Comparison of ENCODE assay signal across 22 cellular contexts in the genomic region with DNA sequence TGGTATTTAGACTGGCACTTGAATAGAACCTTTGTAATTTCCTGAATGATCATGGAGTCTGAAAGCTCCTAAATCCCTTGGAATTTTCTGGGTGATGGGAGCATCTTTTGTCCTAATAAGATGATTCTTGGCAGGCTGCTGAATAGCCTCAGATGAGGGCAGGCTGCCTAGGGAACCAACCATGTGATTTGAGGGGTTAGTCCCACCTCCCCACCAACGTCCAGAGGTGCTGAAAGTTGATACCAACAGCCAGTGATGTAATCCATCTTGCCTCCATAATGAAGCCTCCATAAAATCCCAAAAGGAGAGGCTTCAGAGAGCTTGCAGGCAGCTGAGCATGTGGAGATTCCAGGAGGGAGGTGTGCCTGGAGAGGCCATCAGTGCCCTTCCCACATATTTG. TPM values are rescaled to one million over a fixed set of nuclear protein-coding genes. Genes with fewer than 3 reads are reported as not detected.
DNase-seq lines count a peak whose midpoint lies in the region; ATAC-seq and TF ChIP-seq lines count a peak whose summit lies in the region.
"Had no signal": no experiment of that assay in that cellular context is flagged by ENCODE, and none has a peak within 500 bp of the region (broad histone marks: within the 10 kb centered on the region; RNA-seq: fewer than 3 reads in every experiment).

No MANE protein-coding gene starts in this region.

- peak; percentile 3 for DNase-seq in H4 (ENCODE audit: low spot score)
- DNase-seq in ecto neural progenitor cell (ENCODE audit: low spot score), result peak; percentile 74
- peak; percentile 19 for DNase-seq in left kidney (ENCODE audit: low read depth, low spot score)
- no peak for DNase-seq in NCI-H2107 treated with DMSO at 0.1 percent for 48 hours (lab: John Stamatoyannopoulos, UW; ENCODE audit: unreplicated experiment)
- DNase-seq in A673 (ENCODE audit: low spot score), result no peak
- DNase-seq: activated CD4-positive, alpha-beta T cell treated with anti-CD3 and anti-CD28 coated beads for 4 hours; activated gamma-delta T cell; caudate nucleus; esophagus squamous epithelium; GM23248; hippocampal formation; IMR-90; kidney; NCI-H1048; NCI-H187; NCI-H345; NCI-H748 treated with DMSO at 0.1 percent for 48 hours; OCI-M1; stimulated activated naive CD4-positive, alpha-beta T cell treated with Interleukin-2 at 50 U/mL for 16 hours had no signal

- ATAC-seq in HG02623 (IDR thresholded peaks at IDR 0.05; ENCODE audit: unreplicated experiment), result no peak

- intact Hi-C loops in A673 (cut with micrococcal nuclease; ENCODE audit: unreplicated experiment), result no loop called here

- H3K27ac ChIP-seq in HEK293 (ENCODE audit: extremely low read depth, low read depth, low read length) (no peak overlapping the region), A673 (ENCODE audit: low read depth, low read length, poor library complexity, severe bottlenecking) (no peak overlapping the region)
- H3K27ac ChIP-seq: esophagus squamous epithelium, GM23248 had no signal

- peaks cover 7 to 9% of the 10 kb centered on the region in 2 experiments; a peak in 2 of 3 replicates for H3K36me3 ChIP-seq in HEK293 (ENCODE audit: control insufficient read depth in 2 of 2, insufficient read depth in 1 of 2, low read length in 2 of 2)
- H3K36me3 ChIP-seq in A673 (ENCODE audit: insufficient read depth, low read length, poor library complexity, severe bottlenecking), result peaks cover 6% of the 10 kb centered on the region

- no peak for TF ChIP-seq CTCF in HEK293 (tag by site-specific recombination; IDR thresholded peaks at IDR 0.05)
- no peak for TF ChIP-seq CTCF in A673 (conservative IDR thresholded peaks at IDR 0.05; ENCODE audit: low read depth, low read length)

- no peaks in the 10 kb centered on the region for H3K4me1 ChIP-seq in HEK293 (ENCODE audit: control insufficient read depth, insufficient read depth, low read length)
- H3K4me1 ChIP-seq in A673 (ENCODE audit: insufficient read depth, low read length, poor library complexity, severe bottlenecking), result no peaks in the 10 kb centered on the region
- H3K4me1 ChIP-seq: esophagus squamous epithelium had no signal

- H3K4me3 ChIP-seq in HEK293 (ENCODE audit: low read depth, low read length), result no peak overlapping the region
- no peak overlapping the region for H3K4me3 ChIP-seq in A673 (ENCODE audit: low read depth, low read length, poor library complexity, severe bottlenecking)
- H3K4me3 ChIP-seq: esophagus squamous epithelium, GM23248, lung had no signal

- CTCF ChIA-PET in HEK293 (lab: Yijun Ruan, JAX), result interaction anchor here (0.6 to 1.0 kb wide), 3 partner anchors 30 to 1232 kb away, joined by 3 to 4 read pairs (median 3); no protein-coding TSS in a partner anchor
- CTCF ChIA-PET in A673 (lab: Charles Lee), result no interaction called here

- no peaks in the 10 kb centered on the region for H3K27me3 ChIP-seq in A673 (replicated peaks; ENCODE audit: insufficient read depth, low read depth, low read length, poor library complexity)
- H3K27me3 ChIP-seq: esophagus squamous epithelium had no signal

- POLR2A ChIA-PET in HEK293 (lab: Yijun Ruan, JAX), result interaction anchor here (1.4 kb wide), 1 partner anchor 44 kb away, joined by 3 read pairs; a partner anchor contains a TSS
- POLR2A ChIA-PET in A673 (lab: Charles Lee; ENCODE audit: low non-redundant PET), result no interaction called here

- H3K9me3 ChIP-seq in HEK293 (ENCODE audit: control insufficient read depth, insufficient read depth, low read depth, low read length), result no peaks in the 10 kb centered on the region
- no peaks in the 10 kb centered on the region for H3K9me3 ChIP-seq in A673 (ENCODE audit: low read depth, low read length, poor library complexity, severe bottlenecking)
- H3K9me3 ChIP-seq: esophagus squamous epithelium had no signal

- BruUV-seq in A673 (replicated peaks; lab: Mats Ljungman, UMichigan), result no TSS peak

TF ChIP-seq in HEK293, 187 proteins besides CTCF, POLR2A, EP300 and RAD21:
- no peak for TF ChIP-seq ZNF473 (tag by site-specific recombination; IDR thresholded peaks at IDR 0.05)
- TF ChIP-seq ZNF341 (tag by site-specific recombination; IDR thresholded peaks at IDR 0.05; ENCODE audit: low read depth), result 0 out of 2 replicates have a peak, but pooled peaks have one; percentile 16
- TF ChIP-seq, protein P1, sequence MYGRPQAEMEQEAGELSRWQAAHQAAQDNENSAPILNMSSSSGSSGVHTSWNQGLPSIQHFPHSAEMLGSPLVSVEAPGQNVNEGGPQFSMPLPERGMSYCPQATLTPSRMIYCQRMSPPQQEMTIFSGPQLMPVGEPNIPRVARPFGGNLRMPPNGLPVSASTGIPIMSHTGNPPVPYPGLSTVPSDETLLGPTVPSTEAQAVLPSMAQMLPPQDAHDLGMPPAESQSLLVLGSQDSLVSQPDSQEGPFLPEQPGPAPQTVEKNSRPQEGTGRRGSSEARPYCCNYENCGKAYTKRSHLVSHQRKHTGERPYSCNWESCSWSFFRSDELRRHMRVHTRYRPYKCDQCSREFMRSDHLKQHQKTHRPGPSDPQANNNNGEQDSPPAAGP (tag by site-specific recombination; IDR thresholded peaks at IDR 0.05), result no peak
- TF ChIP-seq ZBTB17 (tag by site-specific recombination; IDR thresholded peaks at IDR 0.05), result 0 out of 2 replicates have a peak, but pooled peaks have one; percentile 20
- TF ChIP-seq, protein P2, sequence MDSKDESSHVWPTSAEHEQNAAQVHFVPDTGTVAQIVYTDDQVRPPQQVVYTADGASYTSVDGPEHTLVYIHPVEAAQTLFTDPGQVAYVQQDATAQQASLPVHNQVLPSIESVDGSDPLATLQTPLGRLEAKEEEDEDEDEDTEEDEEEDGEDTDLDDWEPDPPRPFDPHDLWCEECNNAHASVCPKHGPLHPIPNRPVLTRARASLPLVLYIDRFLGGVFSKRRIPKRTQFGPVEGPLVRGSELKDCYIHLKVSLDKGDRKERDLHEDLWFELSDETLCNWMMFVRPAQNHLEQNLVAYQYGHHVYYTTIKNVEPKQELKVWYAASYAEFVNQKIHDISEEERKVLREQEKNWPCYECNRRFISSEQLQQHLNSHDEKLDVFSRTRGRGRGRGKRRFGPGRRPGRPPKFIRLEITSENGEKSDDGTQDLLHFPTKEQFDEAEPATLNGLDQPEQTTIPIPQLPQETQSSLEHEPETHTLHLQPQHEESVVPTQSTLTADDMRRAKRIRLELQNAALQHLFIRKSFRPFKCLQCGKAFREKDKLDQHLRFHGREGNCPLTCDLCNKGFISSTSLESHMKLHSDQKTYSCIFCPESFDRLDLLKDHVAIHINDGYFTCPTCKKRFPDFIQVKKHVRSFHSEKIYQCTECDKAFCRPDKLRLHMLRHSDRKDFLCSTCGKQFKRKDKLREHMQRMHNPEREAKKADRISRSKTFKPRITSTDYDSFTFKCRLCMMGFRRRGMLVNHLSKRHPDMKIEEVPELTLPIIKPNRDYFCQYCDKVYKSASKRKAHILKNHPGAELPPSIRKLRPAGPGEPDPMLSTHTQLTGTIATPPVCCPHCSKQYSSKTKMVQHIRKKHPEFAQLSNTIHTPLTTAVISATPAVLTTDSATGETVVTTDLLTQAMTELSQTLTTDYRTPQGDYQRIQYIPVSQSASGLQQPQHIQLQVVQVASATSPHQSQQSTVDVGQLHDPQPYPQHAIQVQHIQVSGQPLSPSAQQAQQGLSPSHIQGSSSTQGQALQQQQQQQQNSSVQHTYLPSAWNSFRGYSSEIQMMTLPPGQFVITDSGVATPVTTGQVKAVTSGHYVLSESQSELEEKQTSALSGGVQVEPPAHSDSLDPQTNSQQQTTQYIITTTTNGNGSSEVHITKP (tag by site-specific recombination; IDR thresholded peaks at IDR 0.05), result peak; percentile 77
- 0 out of 2 replicates have a peak, but pooled peaks have one; percentile 26 for TF ChIP-seq ZNF660 (tag by site-specific recombination; IDR thresholded peaks at IDR 0.05)
- TF ChIP-seq, protein P3, sequence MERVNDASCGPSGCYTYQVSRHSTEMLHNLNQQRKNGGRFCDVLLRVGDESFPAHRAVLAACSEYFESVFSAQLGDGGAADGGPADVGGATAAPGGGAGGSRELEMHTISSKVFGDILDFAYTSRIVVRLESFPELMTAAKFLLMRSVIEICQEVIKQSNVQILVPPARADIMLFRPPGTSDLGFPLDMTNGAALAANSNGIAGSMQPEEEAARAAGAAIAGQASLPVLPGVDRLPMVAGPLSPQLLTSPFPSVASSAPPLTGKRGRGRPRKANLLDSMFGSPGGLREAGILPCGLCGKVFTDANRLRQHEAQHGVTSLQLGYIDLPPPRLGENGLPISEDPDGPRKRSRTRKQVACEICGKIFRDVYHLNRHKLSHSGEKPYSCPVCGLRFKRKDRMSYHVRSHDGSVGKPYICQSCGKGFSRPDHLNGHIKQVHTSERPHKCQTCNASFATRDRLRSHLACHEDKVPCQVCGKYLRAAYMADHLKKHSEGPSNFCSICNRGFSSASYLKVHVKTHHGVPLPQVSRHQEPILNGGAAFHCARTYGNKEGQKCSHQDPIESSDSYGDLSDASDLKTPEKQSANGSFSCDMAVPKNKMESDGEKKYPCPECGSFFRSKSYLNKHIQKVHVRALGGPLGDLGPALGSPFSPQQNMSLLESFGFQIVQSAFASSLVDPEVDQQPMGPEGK (tag by site-specific recombination; IDR thresholded peaks at IDR 0.05), result peak; percentile 39; the same call in 1 of the 2 replicates
- 0 out of 2 replicates have a peak, but pooled peaks have one; percentile 24 for TF ChIP-seq ZNF629 (tag by site-specific recombination; IDR thresholded peaks at IDR 0.05)
- no peak for TF ChIP-seq ZNF239 (tag by site-specific recombination; IDR thresholded peaks at IDR 0.05)
- TF ChIP-seq KLF10 (tag by site-specific recombination; IDR thresholded peaks at IDR 0.05), result peak; percentile 33; the same call in 1 of the 2 replicates
- TF ChIP-seq KLF8 (tag by site-specific recombination; IDR thresholded peaks at IDR 0.05), result 0 out of 2 replicates have a peak, but pooled peaks have one; percentile 14

RNA-seq across cellular contexts. Expression of a gene that starts 43.7 kb away (rescaled TPM):
- 42.5 and 56.3 TPM in 2 replicates for total RNA-seq in H4 (2014; rRNA removed; shearing (Covaris generic))
- 28.9 and 31.9 TPM in 2 replicates for total RNA-seq in A673 (2021)

Comparison
In these comparisons a context has a peak if more than half of its experiments do, and no peak if none do; other contexts are left out.
1. DNase-seq: peak in H4 (single experiment), ecto neural progenitor cell (single experiment) and left kidney (single experiment); none in NCI-H2107 treated with DMSO at 0.1 percent for 48 hours (single experiment) and A673 (single experiment).